Comparison of ENCODE assay signal across 10 cellular contexts in genomic region chr4:2791518-2792395, GRCh38. TPM values are rescaled to one million over a fixed set of nuclear protein-coding genes. Genes with fewer than 3 reads are reported as not detected.
DNase-seq lines count a peak whose midpoint lies in the region; ATAC-seq, FAIRE-seq and TF ChIP-seq lines count a peak whose summit lies in the region.
"Had no signal": no experiment of that assay in that cellular context is flagged by ENCODE, and none has a peak within 500 bp of the region (broad histone marks: within the 10 kb centered on the region; RNA-seq: fewer than 3 reads in every experiment).

No MANE protein-coding gene starts in this region.

- TF ChIP-seq CTCF in kidney (IDR thresholded peaks at IDR 0.05; ENCODE audit: borderline replicate concordance, extremely low read depth, insufficient read depth) = no peak

- no peak for FAIRE-seq in kidney (lab: Jason Lieb, UNC)
- FAIRE-seq: GM19239 had no signal

- CTCF ChIA-PET in activated CD8-positive, alpha-beta T cell treated with anti-CD3 and anti-CD28 coated beads, Interleukin-2, amount 10 ng/mL, durations not matched to agents 7 days and 5 days (lab: Charles Lee) = no interaction called here

- no peaks in the 10 kb centered on the region for H3K36me3 ChIP-seq in kidney (ENCODE audit: control insufficient read depth in 1 of 2, insufficient read depth in 2 of 2, low read length in 2 of 2)

- DNase-seq in T-helper 2 cell treated with Interferon-gamma antibody and Interleukin-4, amounts not matched to agents 5 μg/mL and 100 μg/mL, for 36 hours (ENCODE audit: low spot score) = no peak
- no peak for DNase-seq in T-helper 2 cell
- no peak for DNase-seq in activated CD8-positive, alpha-beta T cell treated with anti-CD3 and anti-CD28 coated beads, Interleukin-2, amount 10 ng/mL, durations not matched to agents 7 days and 5 days
- DNase-seq in kidney = peak; percentile 78
- no peak for DNase-seq in stimulated activated naive B cell treated with anti-CD40 and anti-IgM and Interleukin-4, amounts not matched to agents 10 μg/mL and 1 μg/mL and 100 μg/mL, for 72 hours
- no peak for DNase-seq in cerebellar nuclear complex (lab: John Stamatoyannopoulos, UW)
- DNase-seq in Ammon's horn (ENCODE audit: low spot score) = no peak
- DNase-seq in DMS79 treated with DMSO at 0.1 percent for 48 hours (lab: John Stamatoyannopoulos, UW) = no peak
- DNase-seq: retina had no signal

- no peaks in the 10 kb centered on the region for H3K9me3 ChIP-seq in kidney (ENCODE audit: control insufficient read depth in 1 of 2, low read length in 2 of 2)

- H3K4me1 Mint-ChIP-seq in T-helper 2 cell treated with Interferon-gamma antibody and Interleukin-4, amounts not matched to agents 5 μg/mL and 100 μg/mL, for 36 hours (ENCODE audit: low read depth) = peaks cover 17% of the 10 kb centered on the region
- peaks cover 44% of the 10 kb centered on the region for H3K4me1 Mint-ChIP-seq in activated CD8-positive, alpha-beta T cell treated with anti-CD3 and anti-CD28 coated beads, Interleukin-2, amount 10 ng/mL, durations not matched to agents 7 days and 5 days (ENCODE audit: low read depth)
- peaks cover 67 to 93% of the 10 kb centered on the region in 2 donors for H3K4me1 Mint-ChIP-seq in stimulated activated naive B cell treated with anti-CD40 and anti-IgM and Interleukin-4, amounts not matched to agents 10 μg/mL and 1 μg/mL and 100 μg/mL, for 72 hours

- H3K27me3 Mint-ChIP-seq in T-helper 2 cell treated with Interferon-gamma antibody and Interleukin-4, amounts not matched to agents 5 μg/mL and 100 μg/mL, for 36 hours (ENCODE audit: low read depth) = no peaks in the 10 kb centered on the region
- no peaks in the 10 kb centered on the region for H3K27me3 Mint-ChIP-seq in activated CD8-positive, alpha-beta T cell treated with anti-CD3 and anti-CD28 coated beads, Interleukin-2, amount 10 ng/mL, durations not matched to agents 7 days and 5 days (ENCODE audit: low read depth)
- H3K27me3 Mint-ChIP-seq in stimulated activated naive B cell treated with anti-CD40 and anti-IgM and Interleukin-4, amounts not matched to agents 10 μg/mL and 1 μg/mL and 100 μg/mL, for 72 hours = no peaks in the 10 kb centered on the region

- no peaks in the 10 kb centered on the region for H3K9me3 Mint-ChIP-seq in T-helper 2 cell treated with Interferon-gamma antibody and Interleukin-4, amounts not matched to agents 5 μg/mL and 100 μg/mL, for 36 hours
- no peaks in the 10 kb centered on the region for H3K9me3 Mint-ChIP-seq in activated CD8-positive, alpha-beta T cell treated with anti-CD3 and anti-CD28 coated beads, Interleukin-2, amount 10 ng/mL, durations not matched to agents 7 days and 5 days (ENCODE audit: insufficient read depth)
- no peaks in the 10 kb centered on the region for H3K9me3 Mint-ChIP-seq in stimulated activated naive B cell treated with anti-CD40 and anti-IgM and Interleukin-4, amounts not matched to agents 10 μg/mL and 1 μg/mL and 100 μg/mL, for 72 hours

- H3K4me1 ChIP-seq in kidney (ENCODE audit: control insufficient read depth in 1 of 2, insufficient read depth in 1 of 2, low read depth in 1 of 2, low read length in 2 of 2) = peaks cover 37 to 53% of the 10 kb centered on the region in 2 donors

- peak overlapping the region; percentile 72 to 78 for H3K27ac ChIP-seq in kidney (ENCODE audit: low read depth in 2 of 2, low read length in 2 of 2)

- no peaks in the 10 kb centered on the region for H3K36me3 Mint-ChIP-seq in T-helper 2 cell treated with Interferon-gamma antibody and Interleukin-4, amounts not matched to agents 5 μg/mL and 100 μg/mL, for 36 hours (ENCODE audit: low read depth)
- no peaks in the 10 kb centered on the region for H3K36me3 Mint-ChIP-seq in activated CD8-positive, alpha-beta T cell treated with anti-CD3 and anti-CD28 coated beads, Interleukin-2, amount 10 ng/mL, durations not matched to agents 7 days and 5 days (ENCODE audit: low read depth)
- no peaks in the 10 kb centered on the region for H3K36me3 Mint-ChIP-seq in stimulated activated naive B cell treated with anti-CD40 and anti-IgM and Interleukin-4, amounts not matched to agents 10 μg/mL and 1 μg/mL and 100 μg/mL, for 72 hours

- H3K4me3 ChIP-seq in kidney (ENCODE audit: low read length in 2 of 2) = peak overlapping the region in 1 of 2 donors; percentile 2

- no peak overlapping the region for H3K4me3 Mint-ChIP-seq in T-helper 2 cell treated with Interferon-gamma antibody and Interleukin-4, amounts not matched to agents 5 μg/mL and 100 μg/mL, for 36 hours
- peak overlapping the region; percentile 34 for H3K4me3 Mint-ChIP-seq in activated CD8-positive, alpha-beta T cell treated with anti-CD3 and anti-CD28 coated beads, Interleukin-2, amount 10 ng/mL, durations not matched to agents 7 days and 5 days
- peak overlapping the region in 1 of 2 donors; percentile 27 for H3K4me3 Mint-ChIP-seq in stimulated activated naive B cell treated with anti-CD40 and anti-IgM and Interleukin-4, amounts not matched to agents 10 μg/mL and 1 μg/mL and 100 μg/mL, for 72 hours

- peak overlapping the region in 1 of 2 donors; percentile 12 for H3K9ac ChIP-seq in kidney (ENCODE audit: low read length in 2 of 2)

- intact Hi-C loops in kidney (cut with DNase I) = no loop called here

- POLR2A ChIA-PET in activated CD8-positive, alpha-beta T cell treated with anti-CD3 and anti-CD28 coated beads, Interleukin-2, amount 10 ng/mL, durations not matched to agents 7 days and 5 days (lab: Charles Lee) = no interaction called here

- ATAC-seq in activated CD8-positive, alpha-beta T cell treated with anti-CD3 and anti-CD28 coated beads, Interleukin-2, amount 10 ng/mL, durations not matched to agents 7 days and 5 days = no peak
- ATAC-seq in stimulated activated naive B cell treated with anti-CD40 and anti-IgM and Interleukin-4, amounts not matched to agents 10 μg/mL and 1 μg/mL and 100 μg/mL, for 72 hours (replicated peaks) = no peak

- peak overlapping the region; percentile 26 for H3K27ac Mint-ChIP-seq in T-helper 2 cell treated with Interferon-gamma antibody and Interleukin-4, amounts not matched to agents 5 μg/mL and 100 μg/mL, for 36 hours
- no peak overlapping the region for H3K27ac Mint-ChIP-seq in activated CD8-positive, alpha-beta T cell treated with anti-CD3 and anti-CD28 coated beads, Interleukin-2, amount 10 ng/mL, durations not matched to agents 7 days and 5 days
- H3K27ac Mint-ChIP-seq in stimulated activated naive B cell treated with anti-CD40 and anti-IgM and Interleukin-4, amounts not matched to agents 10 μg/mL and 1 μg/mL and 100 μg/mL, for 72 hours = peak overlapping the region; percentile 76

RNA-seq across cellular contexts. Expression of gene SH3BP2, which starts 1.1 kb away (rescaled TPM):
- 10 to 100 TPM; 88.2 to 93.0 TPM for total RNA-seq in activated CD8-positive, alpha-beta T cell treated with anti-CD3 and anti-CD28 coated beads, Interleukin-2, amount 10 ng/mL, durations not matched to agents 7 days and 5 days
- total RNA-seq in kidney = 128 TPM
- polyA plus RNA-seq in kidney (ENCODE audit: insufficient read depth, low read depth, low replicate concordance) = 27.3 TPM

RNA-seq across cellular contexts. Expression of gene TNIP2, which starts 35.6 kb away (rescaled TPM):
- 10 to 100 TPM; 42.3 to 44.3 TPM for total RNA-seq in activated CD8-positive, alpha-beta T cell treated with anti-CD3 and anti-CD28 coated beads, Interleukin-2, amount 10 ng/mL, durations not matched to agents 7 days and 5 days
- 44.4 TPM for total RNA-seq in kidney
- 43.1 TPM for polyA plus RNA-seq in kidney (ENCODE audit: insufficient read depth, low read depth, low replicate concordance)

RNA-seq across cellular contexts. Expression of gene ADD1, which starts 51.9 kb away (rescaled TPM):
- total RNA-seq in activated CD8-positive, alpha-beta T cell treated with anti-CD3 and anti-CD28 coated beads, Interleukin-2, amount 10 ng/mL, durations not matched to agents 7 days and 5 days = 100 to 1,000 TPM; 252 to 255 TPM
- total RNA-seq in kidney = 313 TPM
- 232 TPM for polyA plus RNA-seq in kidney (ENCODE audit: insufficient read depth, low read depth, low replicate concordance)
